In the genomic region with DNA sequence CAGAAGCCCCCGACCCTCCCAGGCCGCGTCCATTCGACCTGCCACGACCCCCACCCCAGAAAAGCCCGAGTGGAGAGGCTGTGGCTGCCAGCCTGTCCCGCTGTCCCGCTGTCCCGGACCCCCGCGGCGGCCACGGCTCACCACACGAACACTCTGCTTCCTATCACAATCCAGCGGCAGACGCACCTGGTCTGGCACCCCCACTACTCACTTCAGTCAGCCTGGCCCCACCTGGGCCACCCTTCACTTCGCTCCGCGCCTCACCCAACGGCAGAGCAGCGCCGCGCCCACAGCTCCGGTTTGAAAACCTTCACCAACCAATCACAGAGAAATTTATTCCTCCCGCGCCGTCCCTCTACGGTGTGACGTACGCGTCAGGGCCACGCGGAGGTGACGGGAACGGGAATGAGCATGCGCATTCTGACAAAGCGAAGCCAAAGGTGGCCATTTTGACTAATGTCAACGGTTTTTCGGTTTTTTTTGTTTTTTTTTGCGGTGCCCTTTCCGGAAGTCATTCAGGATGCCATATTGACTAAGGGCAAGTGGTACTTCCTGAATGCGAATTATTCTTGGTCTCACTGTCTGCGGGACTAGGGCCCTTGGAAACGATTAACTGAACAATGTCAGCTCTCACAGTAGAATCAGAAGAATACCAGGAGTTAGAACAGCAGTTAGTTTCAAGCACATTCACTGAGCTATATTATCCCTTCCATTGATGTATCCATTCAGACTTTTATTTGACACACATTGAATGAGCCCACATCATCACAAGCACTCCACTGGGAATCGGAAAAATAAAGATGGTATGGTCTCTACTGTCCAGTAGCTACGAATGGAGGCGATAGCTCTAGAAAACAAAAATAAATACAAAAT, we compare ENCODE assay signal across 1 cellular context.
TF ChIP-seq lines count a peak whose summit lies in the region.

RACGAP1 (minus strand) TSS at position 308 of the 873 bp plus-strand sequence. CDS start 8,779 bp downstream, outside the sequence.

TF ChIP-seq in K562, 482 proteins besides CTCF, POLR2A, EP300 and RAD21 (continued from another document and continues in another):
- TF ChIP-seq E2F4 (CRISPR knock-in tag; IDR thresholded peaks at IDR 0.05; ENCODE audit: low read depth) (peak; percentile 96), ATF3 (IDR thresholded peaks at IDR 0.05) (peak; percentile 50; the same call in 1 of the 2 replicates), ATF3 (CRISPR knock-in tag; conservative IDR thresholded peaks at IDR 0.05) (no peak; the same call in 1 of the 2 replicates), MEF2D (tag; conservative IDR thresholded peaks at IDR 0.05; ENCODE audit: low read depth) (no peak), FOXK2 (conservative IDR thresholded peaks at IDR 0.05 in 1 of 2, IDR thresholded peaks at IDR 0.05 in 1 of 2; ENCODE audit: low read depth in 2 of 2) (peak; percentile 70 to 79), SAFB (IDR thresholded peaks at IDR 0.05; ENCODE audit: borderline replicate concordance, low read depth, low read length) (no peak), ZNF586 (CRISPR knock-in tag; conservative IDR thresholded peaks at IDR 0.05) (no peak), RFX5 (IDR thresholded peaks at IDR 0.05; ENCODE audit: low read depth, low read length) (0 out of 2 replicates have a peak, but pooled peaks have one; percentile 34), CTBP1 (IDR thresholded peaks at IDR 0.05; ENCODE audit: borderline replicate concordance) (peak; percentile 53; the same call in 1 of the 2 replicates), HNRNPLL (IDR thresholded peaks at IDR 0.05; ENCODE audit: low read depth, low read length, poor library complexity, severe bottlenecking) (peak; percentile 58), CREM (IDR thresholded peaks at IDR 0.05; ENCODE audit: low read depth) (peak; percentile 98), ELF2 (CRISPR knock-in tag; IDR thresholded peaks at IDR 0.05) (peak; percentile 82; the same call in 1 of the 2 replicates), ZC3H11A (IDR thresholded peaks at IDR 0.05; ENCODE audit: low read depth, low read length) (no peak), MAX (CRISPR knock-in tag; IDR thresholded peaks at IDR 0.05) (peak; percentile 95), TAF1 (IDR thresholded peaks at IDR 0.05; ENCODE audit: control insufficient read depth, extremely low read depth, insufficient read depth, low read length, severe bottlenecking) (peak; percentile 62), RBM22 (IDR thresholded peaks at IDR 0.05; ENCODE audit: low read depth, low read length, poor library complexity, severe bottlenecking) (no peak), CBX3 (IDR thresholded peaks at IDR 0.05; ENCODE audit: borderline replicate concordance in 1 of 2, low read length in 2 of 2) (0 out of 3 replicates have a peak, but pooled peaks of 1 of the 2 experiments have one; percentile 22), RBFOX2 (IDR thresholded peaks at IDR 0.05; ENCODE audit: low read depth, low read length) (peak; percentile 96), PML (IDR thresholded peaks at IDR 0.05; ENCODE audit: low read length) (peak; percentile 48; the same call in 1 of the 2 replicates), ETS1 (conservative IDR thresholded peaks at IDR 0.05; ENCODE audit: control insufficient read depth, low read depth, low read length) (peak; percentile 83), HBP1 (CRISPR knock-in tag; IDR thresholded peaks at IDR 0.05) (peak; percentile 50; the same call in 1 of the 2 replicates), ATF7 (IDR thresholded peaks at IDR 0.05) (peak; percentile 94), ZKSCAN3 (CRISPR knock-in tag; IDR thresholded peaks at IDR 0.05) (no peak), SUPT5H (IDR thresholded peaks at IDR 0.05) (peak; percentile 90), MEIS2 (IDR thresholded peaks at IDR 0.05; ENCODE audit: partially characterized antibody) (peak; percentile 69), NELFE (IDR thresholded peaks at IDR 0.05; ENCODE audit: insufficient read depth, insufficient read length) (no peak), ATF1 (CRISPR knock-in tag; IDR thresholded peaks at IDR 0.05) (peak; percentile 53; the same call in 1 of the 2 replicates), ATF1 (tag; IDR thresholded peaks at IDR 0.05) (peak; percentile 98), NFYB (IDR thresholded peaks at IDR 0.05; ENCODE audit: extremely low read depth, insufficient read length) (peak; percentile 28), ZNF197 (CRISPR knock-in tag; IDR thresholded peaks at IDR 0.05; ENCODE audit: low read depth) (peak; percentile 78), ZNF3 (CRISPR knock-in tag; IDR thresholded peaks at IDR 0.05) (no peak), ZNF174 (CRISPR knock-in tag; IDR thresholded peaks at IDR 0.05) (no peak)
- TF ChIP-seq, protein P1, sequence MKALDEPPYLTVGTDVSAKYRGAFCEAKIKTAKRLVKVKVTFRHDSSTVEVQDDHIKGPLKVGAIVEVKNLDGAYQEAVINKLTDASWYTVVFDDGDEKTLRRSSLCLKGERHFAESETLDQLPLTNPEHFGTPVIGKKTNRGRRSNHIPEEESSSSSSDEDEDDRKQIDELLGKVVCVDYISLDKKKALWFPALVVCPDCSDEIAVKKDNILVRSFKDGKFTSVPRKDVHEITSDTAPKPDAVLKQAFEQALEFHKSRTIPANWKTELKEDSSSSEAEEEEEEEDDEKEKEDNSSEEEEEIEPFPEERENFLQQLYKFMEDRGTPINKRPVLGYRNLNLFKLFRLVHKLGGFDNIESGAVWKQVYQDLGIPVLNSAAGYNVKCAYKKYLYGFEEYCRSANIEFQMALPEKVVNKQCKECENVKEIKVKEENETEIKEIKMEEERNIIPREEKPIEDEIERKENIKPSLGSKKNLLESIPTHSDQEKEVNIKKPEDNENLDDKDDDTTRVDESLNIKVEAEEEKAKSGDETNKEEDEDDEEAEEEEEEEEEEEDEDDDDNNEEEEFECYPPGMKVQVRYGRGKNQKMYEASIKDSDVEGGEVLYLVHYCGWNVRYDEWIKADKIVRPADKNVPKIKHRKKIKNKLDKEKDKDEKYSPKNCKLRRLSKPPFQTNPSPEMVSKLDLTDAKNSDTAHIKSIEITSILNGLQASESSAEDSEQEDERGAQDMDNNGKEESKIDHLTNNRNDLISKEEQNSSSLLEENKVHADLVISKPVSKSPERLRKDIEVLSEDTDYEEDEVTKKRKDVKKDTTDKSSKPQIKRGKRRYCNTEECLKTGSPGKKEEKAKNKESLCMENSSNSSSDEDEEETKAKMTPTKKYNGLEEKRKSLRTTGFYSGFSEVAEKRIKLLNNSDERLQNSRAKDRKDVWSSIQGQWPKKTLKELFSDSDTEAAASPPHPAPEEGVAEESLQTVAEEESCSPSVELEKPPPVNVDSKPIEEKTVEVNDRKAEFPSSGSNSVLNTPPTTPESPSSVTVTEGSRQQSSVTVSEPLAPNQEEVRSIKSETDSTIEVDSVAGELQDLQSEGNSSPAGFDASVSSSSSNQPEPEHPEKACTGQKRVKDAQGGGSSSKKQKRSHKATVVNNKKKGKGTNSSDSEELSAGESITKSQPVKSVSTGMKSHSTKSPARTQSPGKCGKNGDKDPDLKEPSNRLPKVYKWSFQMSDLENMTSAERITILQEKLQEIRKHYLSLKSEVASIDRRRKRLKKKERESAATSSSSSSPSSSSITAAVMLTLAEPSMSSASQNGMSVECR (CRISPR knock-in tag; IDR thresholded peaks at IDR 0.05), result peak; percentile 96
- TF ChIP-seq, protein P2, sequence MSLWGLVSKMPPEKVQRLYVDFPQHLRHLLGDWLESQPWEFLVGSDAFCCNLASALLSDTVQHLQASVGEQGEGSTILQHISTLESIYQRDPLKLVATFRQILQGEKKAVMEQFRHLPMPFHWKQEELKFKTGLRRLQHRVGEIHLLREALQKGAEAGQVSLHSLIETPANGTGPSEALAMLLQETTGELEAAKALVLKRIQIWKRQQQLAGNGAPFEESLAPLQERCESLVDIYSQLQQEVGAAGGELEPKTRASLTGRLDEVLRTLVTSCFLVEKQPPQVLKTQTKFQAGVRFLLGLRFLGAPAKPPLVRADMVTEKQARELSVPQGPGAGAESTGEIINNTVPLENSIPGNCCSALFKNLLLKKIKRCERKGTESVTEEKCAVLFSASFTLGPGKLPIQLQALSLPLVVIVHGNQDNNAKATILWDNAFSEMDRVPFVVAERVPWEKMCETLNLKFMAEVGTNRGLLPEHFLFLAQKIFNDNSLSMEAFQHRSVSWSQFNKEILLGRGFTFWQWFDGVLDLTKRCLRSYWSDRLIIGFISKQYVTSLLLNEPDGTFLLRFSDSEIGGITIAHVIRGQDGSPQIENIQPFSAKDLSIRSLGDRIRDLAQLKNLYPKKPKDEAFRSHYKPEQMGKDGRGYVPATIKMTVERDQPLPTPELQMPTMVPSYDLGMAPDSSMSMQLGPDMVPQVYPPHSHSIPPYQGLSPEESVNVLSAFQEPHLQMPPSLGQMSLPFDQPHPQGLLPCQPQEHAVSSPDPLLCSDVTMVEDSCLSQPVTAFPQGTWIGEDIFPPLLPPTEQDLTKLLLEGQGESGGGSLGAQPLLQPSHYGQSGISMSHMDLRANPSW (CRISPR knock-in tag; IDR thresholded peaks at IDR 0.05), result peak; percentile 35; the same call in 1 of the 2 replicates
